8 cellular contexts compared by ENCODE assay signal in genomic region chrX:21375795-21376069, GRCh38. TPM values are rescaled to one million over a fixed set of nuclear protein-coding genes. Genes with fewer than 3 reads are reported as not detected.
DNase-seq lines count a peak whose midpoint lies in the region; ATAC-seq, FAIRE-seq and TF ChIP-seq lines count a peak whose summit lies in the region.

No MANE protein-coding gene starts in this region.

- no peak overlapping the region for H2BK15ac ChIP-seq in H1 (ENCODE audit: low read length)

- H3K27ac Mint-ChIP-seq in stimulated activated memory B cell treated with anti-CD40 and anti-IgM and Interleukin-4, amounts not matched to agents 10 μg/mL and 1 μg/mL and 100 μg/mL, for 72 hours = peak overlapping the region; percentile 91

- H3K27ac ChIP-seq in SK-N-SH (ENCODE audit: low read depth in 2 of 2, low read length in 1 of 2) = no peak overlapping the region
- H3K27ac ChIP-seq in H1 (ENCODE audit: low read depth, low read length) = no peak overlapping the region

- H3K4me3 ChIP-seq in SK-N-SH (ENCODE audit: low read depth in 2 of 2, low read length in 1 of 2) (peak overlapping the region in 1 of 2 experiments; percentile 40; a peak in 1 of 4 replicates), H1 (ENCODE audit: extremely low read depth in 1 of 4, insufficient read depth in 2 of 4, low read depth in 3 of 4, low read length in 4 of 4) (peak overlapping the region; percentile 56 to 90 (median 70))

- H3K36me3 ChIP-seq in SK-N-SH (replicated peaks in 1 of 2; ENCODE audit: control insufficient read depth in 1 of 2, insufficient read depth in 2 of 2, low read length in 1 of 2) (no peaks in the 10 kb centered on the region), H1 (ENCODE audit: control insufficient read depth in 2 of 4, insufficient read depth in 4 of 4, low read length in 3 of 4) (no peaks in the 10 kb centered on the region)

- no peak overlapping the region for H3K56ac ChIP-seq in H1 (replicated peaks; ENCODE audit: insufficient read length, low read depth, low read length)

- H3K14ac ChIP-seq in H1 (ENCODE audit: insufficient read length) = no peak overlapping the region

- H3K9me3 Mint-ChIP-seq in stimulated activated memory B cell treated with anti-CD40 and anti-IgM and Interleukin-4, amounts not matched to agents 10 μg/mL and 1 μg/mL and 100 μg/mL, for 72 hours = no peaks in the 10 kb centered on the region

- peaks cover 9% of the 10 kb centered on the region; the same call in 1 of the 2 replicates for H3K23me2 ChIP-seq in H1 (ENCODE audit: low read depth, low read length)

- H3K27me3 ChIP-seq in SK-N-SH (ENCODE audit: insufficient read depth) = peaks cover 8% of the 10 kb centered on the region; the same call in 1 of the 2 replicates
- no peaks in the 10 kb centered on the region; a peak in 1 of 7 replicates for H3K27me3 ChIP-seq in H1 (replicated peaks in 1 of 4; ENCODE audit: control insufficient read depth in 3 of 4, extremely low read depth in 1 of 4, insufficient read depth in 3 of 4, low read length in 3 of 4)

- H4K8ac ChIP-seq in H1 (ENCODE audit: extremely low read depth, insufficient read depth, low read length) = no peak overlapping the region

- no peaks in the 10 kb centered on the region for H3K9me3 ChIP-seq in SK-N-SH
- no peaks in the 10 kb centered on the region for H3K9me3 ChIP-seq in H1 (ENCODE audit: insufficient read depth in 2 of 2, low read depth in 1 of 2, low read length in 1 of 2)

- H4K20me1 ChIP-seq in SK-N-SH (ENCODE audit: insufficient read depth) (no peaks in the 10 kb centered on the region), H1 (replicated peaks in 1 of 2; ENCODE audit: control insufficient read depth in 1 of 2, insufficient read depth in 2 of 2, low read length in 2 of 2) (no peaks in the 10 kb centered on the region)

- H3K4me1 ChIP-seq in SK-N-SH (ENCODE audit: control insufficient read depth in 1 of 2, insufficient read depth in 2 of 2, low read depth in 1 of 2, low read length in 1 of 2) = no peaks in the 10 kb centered on the region; a peak in 1 of 4 replicates
- peaks cover 0 to 7% (median 0%) of the 10 kb centered on the region in 4 experiments; a peak in 1 of 7 replicates for H3K4me1 ChIP-seq in H1 (replicated peaks in 1 of 4; ENCODE audit: control insufficient read depth in 3 of 4, insufficient read depth in 4 of 4, low read length in 3 of 4)

- no peak overlapping the region for H2BK20ac ChIP-seq in H1 (ENCODE audit: low read length)

- ATAC-seq in SK-N-SH treated with all-trans-retinoic acid at 6 μM for 48 hours (no peak), HG03469 (IDR thresholded peaks at IDR 0.05; ENCODE audit: unreplicated experiment) (no peak)
- ATAC-seq in stimulated activated memory B cell treated with anti-CD40 and anti-IgM and Interleukin-4, amounts not matched to agents 10 μg/mL and 1 μg/mL and 100 μg/mL, for 72 hours = no peak

- DNase-seq in SK-N-SH = peak; percentile 36
- peak; percentile 16 for DNase-seq in NCI-H460 (ENCODE audit: extremely low read depth, low read depth)
- no peak for DNase-seq in H1 (ENCODE audit: low read depth in 1 of 2, low spot score in 2 of 2)
- DNase-seq in posterior vena cava (ENCODE audit: low spot score) = no peak
- DNase-seq in GM19239 (ENCODE audit: insufficient read length, low spot score) = no peak

- H2AFZ ChIP-seq in SK-N-SH (ENCODE audit: low read depth) (no peak overlapping the region), H1 (ENCODE audit: low read length) (no peak overlapping the region)

- CTCF ChIA-PET in SK-N-SH (lab: Yijun Ruan, JAX) = interaction anchor here (1.1 to 1.8 kb wide), 3 partner anchors 67 to 372 kb away, joined by 3 to 5 read pairs (median 3); no protein-coding TSS in a partner anchor
- CTCF ChIA-PET in H1 (lab: Charles Lee; ENCODE audit: partially characterized antibody) = interaction anchor here (0.6 to 1.3 kb wide), 5 partner anchors 43 to 501 kb away, joined by 3 to 4 read pairs (median 3); no protein-coding TSS in a partner anchor

- H3K36me3 Mint-ChIP-seq in stimulated activated memory B cell treated with anti-CD40 and anti-IgM and Interleukin-4, amounts not matched to agents 10 μg/mL and 1 μg/mL and 100 μg/mL, for 72 hours = no peaks in the 10 kb centered on the region

- POLR2A ChIA-PET in SK-N-SH (lab: Yijun Ruan, JAX) (no interaction called here), H1 (lab: Charles Lee; ENCODE audit: partially characterized antibody) (interaction anchor here (1.3 kb wide), 1 partner anchor 842 kb away, joined by 3 read pairs; no protein-coding TSS in a partner anchor)

- TF ChIP-seq CTCF in SK-N-SH (IDR thresholded peaks at IDR 0.05) = no peak
- TF ChIP-seq CTCF in H1 (IDR thresholded peaks at IDR 0.05; ENCODE audit: control extremely low read depth in 1 of 3, insufficient read depth in 1 of 3, low read depth in 1 of 3, low read length in 3 of 3) = peak in 1 of 3 experiments; percentile 29; a peak in 2 of 4 replicates

- H3K4me2 ChIP-seq in SK-N-SH (no peak overlapping the region), H1 (ENCODE audit: insufficient read depth in 1 of 2, low read depth in 2 of 2, low read length in 2 of 2) (peak overlapping the region; percentile 86 to 99)

- 24% methylated on average over 5 of the region's 5 CpGs for WGBS in SK-N-SH (ENCODE audit: low lambda C conversion rate)
- WGBS in H1 (ENCODE audit: extremely low coverage in 1 of 2, insufficient coverage in 1 of 2, insufficient read length in 1 of 2, insufficient replicate concordance in 2 of 2, low coverage in 1 of 2, low lambda C conversion rate in 2 of 2, missing lambda C conversion rate in 1 of 2), 2 experiments = 2% methylated on average over 5 of the region's 5 CpGs; no CpG with 5 or more reads in 1 of the 2 experiments

- H3F3A ChIP-seq in SK-N-SH (replicated peaks; ENCODE audit: insufficient read depth) = no peaks in the 10 kb centered on the region

- H3K9ac ChIP-seq in SK-N-SH = no peak overlapping the region
- peak overlapping the region in 2 of 4 experiments; percentile 34 to 56; a peak in 3 of 7 replicates for H3K9ac ChIP-seq in H1 (replicated peaks in 1 of 4; ENCODE audit: extremely low read depth in 1 of 4, low read depth in 3 of 4, low read length in 3 of 4)

- TF ChIP-seq RAD21 in SK-N-SH (IDR thresholded peaks at IDR 0.05; ENCODE audit: low read length) = peak; percentile 17; the same call in 1 of the 2 replicates
- TF ChIP-seq RAD21 in H1 (IDR thresholded peaks at IDR 0.05 in 1 of 2, conservative IDR thresholded peaks at IDR 0.05 in 1 of 2; ENCODE audit: low read depth in 2 of 2, low read length in 2 of 2) = peak; percentile 29 to 38

- no peaks in the 10 kb centered on the region for H3K79me2 ChIP-seq in SK-N-SH (ENCODE audit: insufficient read depth)
- peaks cover 0 to 48% of the 10 kb centered on the region in 2 experiments; a peak in 2 of 4 replicates for H3K79me2 ChIP-seq in H1 (ENCODE audit: control insufficient read depth in 1 of 2, insufficient read depth in 2 of 2, low read length in 2 of 2)

- H3K18ac ChIP-seq in H1 (ENCODE audit: extremely low read depth, low read length) = no peak overlapping the region; the same call in 1 of the 2 replicates

- H4K91ac ChIP-seq in H1 (replicated peaks; ENCODE audit: insufficient read length, low read length) = no peak overlapping the region

- H2BK120ac ChIP-seq in H1 (replicated peaks; ENCODE audit: low read depth, low read length) = no peak overlapping the region

- peak overlapping the region; percentile 97 for H3K4me3 Mint-ChIP-seq in stimulated activated memory B cell treated with anti-CD40 and anti-IgM and Interleukin-4, amounts not matched to agents 10 μg/mL and 1 μg/mL and 100 μg/mL, for 72 hours

- H4K5ac ChIP-seq in H1 (ENCODE audit: insufficient read length, low read depth, low read length) = no peak overlapping the region

- TF ChIP-seq POLR2A in H1 (IDR thresholded peaks at IDR 0.05; ENCODE audit: control extremely low read depth in 1 of 2, low read depth in 2 of 2, low read length in 2 of 2) = no peak

- no peaks in the 10 kb centered on the region for H3K79me1 ChIP-seq in H1 (ENCODE audit: low read depth, low read length)

- no peaks in the 10 kb centered on the region for H3K27me3 Mint-ChIP-seq in stimulated activated memory B cell treated with anti-CD40 and anti-IgM and Interleukin-4, amounts not matched to agents 10 μg/mL and 1 μg/mL and 100 μg/mL, for 72 hours

- no peak overlapping the region for H2BK12ac ChIP-seq in H1 (ENCODE audit: low read depth, low read length)

- no peak overlapping the region for H3K4ac ChIP-seq in H1 (replicated peaks; ENCODE audit: insufficient read length, low read depth, low read length)

- H2BK5ac ChIP-seq in H1 (ENCODE audit: low read depth, low read length) = no peak overlapping the region

- FAIRE-seq in H1 (lab: Jason Lieb, UNC) (peak; percentile 70), GM19239 (lab: Jason Lieb, UNC) (no peak)

- intact Hi-C loops in posterior vena cava (cut with DNase I) = no loop called here

- peaks cover 41% of the 10 kb centered on the region for H3K4me1 Mint-ChIP-seq in stimulated activated memory B cell treated with anti-CD40 and anti-IgM and Interleukin-4, amounts not matched to agents 10 μg/mL and 1 μg/mL and 100 μg/mL, for 72 hours

- no peaks in the 10 kb centered on the region for H3K9me2 ChIP-seq in SK-N-SH

- no peak overlapping the region for H2AK5ac ChIP-seq in H1 (ENCODE audit: low read depth, low read length)

- TF ChIP-seq EP300 in SK-N-SH (IDR thresholded peaks at IDR 0.05; ENCODE audit: borderline replicate concordance in 1 of 2, low read depth in 1 of 2, low read length in 1 of 2) = no peak
- TF ChIP-seq EP300 in H1 (IDR thresholded peaks at IDR 0.05; ENCODE audit: borderline replicate concordance in 1 of 2, low read depth in 2 of 2, low read length in 2 of 2) = no peak

- no peak overlapping the region for H3K23ac ChIP-seq in H1 (ENCODE audit: insufficient read length)

TF ChIP-seq in SK-N-SH treated with all-trans-retinoic acid at 6 μM for 48 hours, 23 proteins besides CTCF, POLR2A, EP300 and RAD21 (continues in another document):
- no peak for TF ChIP-seq CSDC2 (CRISPR knock-in tag; IDR thresholded peaks at IDR 0.05)

TF ChIP-seq in H1, 55 proteins besides CTCF, POLR2A, EP300 and RAD21 (continues in another document):
- TF ChIP-seq YY1 (IDR thresholded peaks at IDR 0.05; ENCODE audit: low read depth, low read length) = no peak

RNA-seq across cellular contexts. Expression of gene CNKSR2, which starts 1.5 kb away (rescaled TPM):
- polyA plus RNA-seq in SK-N-SH (2012; rRNA removed) (0.03 and 0.08 TPM in 2 replicates), H1 (2011; rRNA removed) (5.5 and 12.0 TPM in 2 replicates)
- polyA plus RNA-seq in SK-N-SH (2012; cell fraction: cytosol; rRNA removed) = 0.03 and 0.04 TPM in 2 replicates
- 0.11 and 0.14 TPM in 2 replicates for polyA plus RNA-seq in SK-N-SH (2012; cell fraction: nucleus; rRNA removed)
- total RNA-seq in NCI-H460 (2014; rRNA removed; shearing (Covaris generic)) = 13.0 and 14.9 TPM in 2 replicates
- polyA plus RNA-seq in NCI-H460 (2014; cell fraction: nucleus; rRNA removed) = 7.0 and 12.2 TPM in 2 replicates
- 16.3 and 19.8 TPM in 2 replicates for total RNA-seq in H1 (2021; fragmentation: NEBNext Ultra II Directional; extraction: Animal tissue kit (Norgen Biotek cat#: 25700))
- polyA plus RNA-seq in H1 (2011; cell fraction: cytosol; rRNA removed) = 8.2 TPM
- polyA plus RNA-seq in H1 (2011; cell fraction: nucleus; rRNA removed) = 18.1 TPM
- 7.4 to 13.0 TPM (median 9.6 TPM) in 4 replicates for polyA plus RNA-seq in H1 (2012, experiment 1 of 2)
- polyA plus RNA-seq in H1 (2012, experiment 2 of 2) = 0.59 TPM
- polyA plus RNA-seq in H1 (2013, experiment 1 of 2) = 5.9 TPM
- polyA plus RNA-seq in H1 (2013, experiment 2 of 2) = 5.8 TPM
- 33.7 and 42.3 TPM in 2 replicates for polyA minus RNA-seq in H1 (2011; rRNA and poly(A)+ RNA removed)
- 12.2 TPM for polyA minus RNA-seq in H1 (2011; cell fraction: cytosol; rRNA and poly(A)+ RNA removed)
- polyA minus RNA-seq in H1 (2011; cell fraction: nucleus; rRNA and poly(A)+ RNA removed) = 94.6 TPM
- total RNA-seq in posterior vena cava = 1 to 10 TPM; 1.6 to 2.1 TPM

Comparison
In these comparisons a context has a peak if more than half of its experiments do, and no peak if none do; other contexts are left out.
1. DNase-seq: peak in SK-N-SH (single experiment) and NCI-H460 (single experiment); none in H1 (0 of 2), posterior vena cava (single experiment) and GM19239 (single experiment).
2. Of the 17 proteins assayed by ChIP-seq in both H1 and SK-N-SH: peak only in H1: none; only in SK-N-SH: none; in both: RAD21; in neither: 15; mixed calls (peak in some experiments, not most) for 1.